In genomic region chr2:108612153-108612513, GRCh38 we compare ENCODE assay signal across 8 cellular contexts.
DNase-seq lines count a peak whose midpoint lies in the region; ATAC-seq and TF ChIP-seq lines count a peak whose summit lies in the region.

No MANE protein-coding gene starts in this region.

- peak; percentile 73 for DNase-seq in GM10248 (ENCODE audit: extremely low spot score)
- peak; percentile 59 for DNase-seq in GM20000 (ENCODE audit: low spot score)
- DNase-seq in MCF 10A (ENCODE audit: unreplicated experiment) = peak; percentile 59
- peak; percentile 40 to 72 for DNase-seq in stimulated activated effector memory CD8-positive, alpha-beta T cell treated with anti-CD3 and anti-CD28 coated beads, Interleukin-12 subunit alpha, Interleukin-12 subunit beta, amount 100 ng/mL, for 72 hours (ENCODE audit: low spot score in 2 of 2)
- DNase-seq in C1 segment of cervical spinal cord (lab: John Stamatoyannopoulos, UW) = no peak
- no peak for DNase-seq in G401 (ENCODE audit: low spot score)
- no peak for DNase-seq in GM03348 (ENCODE audit: low spot score)

- peak overlapping the region; percentile 40 for H3K4me3 Mint-ChIP-seq in MCF 10A (ENCODE audit: unreplicated experiment)
- H3K4me3 Mint-ChIP-seq in stimulated activated effector memory CD8-positive, alpha-beta T cell treated with anti-CD3 and anti-CD28 coated beads, Interleukin-12 subunit alpha, Interleukin-12 subunit beta, amount 100 ng/mL, for 72 hours = peak overlapping the region; percentile 60

- ATAC-seq in HG03521 (IDR thresholded peaks at IDR 0.05; ENCODE audit: unreplicated experiment) = peak; percentile 68
- peak; percentile 86 for ATAC-seq in stimulated activated effector memory CD8-positive, alpha-beta T cell treated with anti-CD3 and anti-CD28 coated beads, Interleukin-12 subunit alpha, Interleukin-12 subunit beta, amount 100 ng/mL, for 72 hours

- no TSS peak for BruUV-seq in MCF 10A (replicated peaks; lab: Mats Ljungman, UMichigan)

- intact Hi-C loops in MCF 10A (cut with micrococcal nuclease) = no loop called here

- peaks cover 51% of the 10 kb centered on the region for H3K4me1 Mint-ChIP-seq in MCF 10A (ENCODE audit: insufficient read depth, unreplicated experiment)
- H3K4me1 Mint-ChIP-seq in stimulated activated effector memory CD8-positive, alpha-beta T cell treated with anti-CD3 and anti-CD28 coated beads, Interleukin-12 subunit alpha, Interleukin-12 subunit beta, amount 100 ng/mL, for 72 hours = peaks cover 89% of the 10 kb centered on the region

- POLR2A ChIA-PET in GM10248 (lab: Yijun Ruan, JAX) (interaction anchor here (1.1 to 1.2 kb wide), 2 partner anchors 18 to 25 kb away, joined by 3 to 7 read pairs; no protein-coding TSS in a partner anchor), MCF 10A (lab: Yijun Ruan, JAX) (interaction anchor here (0.5 to 3.6 kb wide), 10 partner anchors 9 to 271 kb away, joined by 3 to 20 read pairs (median 4); no protein-coding TSS in a partner anchor)

- CTCF ChIA-PET in GM10248 (lab: Yijun Ruan, JAX) (interaction anchor here (1.2 to 10.4 kb wide), 8 partner anchors 11 to 77 kb away, joined by 3 to 224 read pairs (median 6); partner anchors contain the start of gene LIMS1), MCF 10A (lab: Yijun Ruan, JAX) (interaction anchor here (0.6 to 10.3 kb wide), 5 partner anchors 14 to 215 kb away, joined by 3 to 207 read pairs (median 4); no protein-coding TSS in a partner anchor)

- in situ Hi-C loops in G401 (cut with HindIII; ENCODE audit: low sequenced_read_pairs) = no loop called here

- H3K27me3 Mint-ChIP-seq in MCF 10A (ENCODE audit: insufficient read depth, unreplicated experiment) = no peaks in the 10 kb centered on the region

- H3K9me3 Mint-ChIP-seq in MCF 10A (ENCODE audit: unreplicated experiment) = no peaks in the 10 kb centered on the region
- no peaks in the 10 kb centered on the region for H3K9me3 Mint-ChIP-seq in stimulated activated effector memory CD8-positive, alpha-beta T cell treated with anti-CD3 and anti-CD28 coated beads, Interleukin-12 subunit alpha, Interleukin-12 subunit beta, amount 100 ng/mL, for 72 hours

- H3K36me3 Mint-ChIP-seq in MCF 10A (ENCODE audit: insufficient read depth, unreplicated experiment) = no peaks in the 10 kb centered on the region
- peaks cover 25% of the 10 kb centered on the region for H3K36me3 Mint-ChIP-seq in stimulated activated effector memory CD8-positive, alpha-beta T cell treated with anti-CD3 and anti-CD28 coated beads, Interleukin-12 subunit alpha, Interleukin-12 subunit beta, amount 100 ng/mL, for 72 hours

- peak overlapping the region; percentile 94 for H3K27ac Mint-ChIP-seq in MCF 10A (ENCODE audit: low read depth, unreplicated experiment)
- H3K27ac Mint-ChIP-seq in stimulated activated effector memory CD8-positive, alpha-beta T cell treated with anti-CD3 and anti-CD28 coated beads, Interleukin-12 subunit alpha, Interleukin-12 subunit beta, amount 100 ng/mL, for 72 hours = peak overlapping the region; percentile 97

- TF ChIP-seq CTCF in GM10248 (IDR thresholded peaks at IDR 0.05; ENCODE audit: control extremely low read depth, extremely low read depth, low read depth, missing control alignments) (no peak), GM20000 (IDR thresholded peaks at IDR 0.05; ENCODE audit: extremely low read depth, missing control alignments) (no peak), MCF 10A (IDR thresholded peaks at IDR 0.05; ENCODE audit: unreplicated experiment) (no peak)

Comparison
In these comparisons a context has a peak if more than half of its experiments do, and no peak if none do; other contexts are left out.
1. DNase-seq: peak in GM10248 (single experiment), GM20000 (single experiment), MCF 10A (single experiment) and stimulated activated effector memory CD8-positive, alpha-beta T cell treated with anti-CD3 and anti-CD28 coated beads, Interleukin-12 subunit alpha, Interleukin-12 subunit beta, amount 100 ng/mL, for 72 hours (2 of 2); none in C1 segment of cervical spinal cord (0 of 14), G401 (single experiment) and GM03348 (single experiment).